27 cellular contexts compared by ENCODE assay signal in genomic region chr9:126294331-126295081, GRCh38.
"Had no signal": no experiment of that assay in that cellular context is flagged by ENCODE, and none has a peak within 500 bp of the region (broad histone marks: within the 10 kb centered on the region; RNA-seq: fewer than 3 reads in every experiment).

No MANE protein-coding gene starts in this region.

- H3K9ac ChIP-seq: parathyroid adenoma had no signal

- H3K36me3 ChIP-seq: esophagus squamous epithelium, neutrophil, right lobe of liver, suprapubic skin, thyroid gland had no signal

- H2AFZ ChIP-seq: parathyroid adenoma had no signal

- FAIRE-seq: endometrium, small intestine, urothelium cell line had no signal

- H3K4me3 ChIP-seq: coronary artery, esophagus squamous epithelium, right lobe of liver, suprapubic skin, thyroid gland had no signal

- H3K9me3 ChIP-seq: esophagus squamous epithelium, neutrophil, right lobe of liver, suprapubic skin, thyroid gland had no signal

- H3K27ac ChIP-seq: coronary artery, esophagus squamous epithelium, neutrophil, parathyroid adenoma, right lobe of liver, suprapubic skin, thyroid gland had no signal

- H3K4me3 Mint-ChIP-seq: effector memory CD8-positive, alpha-beta T cell; immature natural killer cell; naive thymus-derived CD4-positive, alpha-beta T cell; nephron; stimulated activated naive B cell treated with anti-CD40 and anti-IgM and Interleukin-4, amounts not matched to agents 10 μg/mL and 1 μg/mL and 100 μg/mL, for 72 hours; stimulated activated naive CD8-positive, alpha-beta T cell treated with anti-CD3 and anti-CD28 coated beads, Interleukin-15, Interleukin-2, amounts not matched to agents 100 ng/mL and 50 ng/mL, for 24 hours had no signal

- ATAC-seq: effector memory CD8-positive, alpha-beta T cell; left colon; naive thymus-derived CD4-positive, alpha-beta T cell had no signal

- H3K79me2 ChIP-seq: parathyroid adenoma had no signal

- H3K36me3 Mint-ChIP-seq: immature natural killer cell; naive thymus-derived CD4-positive, alpha-beta T cell; stimulated activated naive B cell treated with anti-CD40 and anti-IgM and Interleukin-4, amounts not matched to agents 10 μg/mL and 1 μg/mL and 100 μg/mL, for 72 hours had no signal

- H3K27ac Mint-ChIP-seq: effector memory CD8-positive, alpha-beta T cell; immature natural killer cell; nephron; progenitor cell of endocrine pancreas; stimulated activated naive B cell treated with anti-CD40 and anti-IgM and Interleukin-4, amounts not matched to agents 10 μg/mL and 1 μg/mL and 100 μg/mL, for 72 hours; stimulated activated naive CD8-positive, alpha-beta T cell treated with anti-CD3 and anti-CD28 coated beads, Interleukin-15, Interleukin-2, amounts not matched to agents 100 ng/mL and 50 ng/mL, for 24 hours had no signal

- H3K4me1 ChIP-seq: esophagus squamous epithelium, parathyroid adenoma, right lobe of liver, suprapubic skin, thyroid gland had no signal

- H3K4me1 Mint-ChIP-seq: immature natural killer cell; naive thymus-derived CD4-positive, alpha-beta T cell; stimulated activated naive B cell treated with anti-CD40 and anti-IgM and Interleukin-4, amounts not matched to agents 10 μg/mL and 1 μg/mL and 100 μg/mL, for 72 hours had no signal

- H3K27me3 ChIP-seq: right lobe of liver, thyroid gland had no signal

- DNase-seq: dermis blood vessel endothelial cell; effector memory CD8-positive, alpha-beta T cell; esophagus squamous epithelium; foreskin melanocyte; hypothalamus; immature natural killer cell; kidney glomerular epithelial cell; left colon; mesenchymal stem cell; midbrain; small intestine; stimulated activated CD4-positive, alpha-beta T cell treated with anti-CD3 and anti-CD28 coated beads, Interleukin-15, amount 100 ng/mL, for 24 hours; stimulated activated CD4-positive, alpha-beta T cell treated with anti-CD3 and anti-CD28 coated beads, Interleukin-2, amount 100 ng/mL, for 48 hours; stimulated activated naive B cell treated with anti-CD40 and anti-IgM and Interleukin-4, amounts not matched to agents 10 μg/mL and 1 μg/mL and 100 μg/mL, for 72 hours; thyroid gland; trophoblast cell had no signal

- H3K9me3 Mint-ChIP-seq: effector memory CD8-positive, alpha-beta T cell; immature natural killer cell; naive thymus-derived CD4-positive, alpha-beta T cell; nephron; stimulated activated naive B cell treated with anti-CD40 and anti-IgM and Interleukin-4, amounts not matched to agents 10 μg/mL and 1 μg/mL and 100 μg/mL, for 72 hours; stimulated activated naive CD8-positive, alpha-beta T cell treated with anti-CD3 and anti-CD28 coated beads, Interleukin-15, Interleukin-2, amounts not matched to agents 100 ng/mL and 50 ng/mL, for 24 hours had no signal
